Comparison of ENCODE assay signal across 14 cellular contexts in genomic region chr3:96449803-96450202, GRCh38.
A peak's percentile ranks its signal among the peaks of the same experiment; 100 is the strongest.
DNase-seq lines count a peak whose midpoint lies in the region; ATAC-seq, FAIRE-seq and TF ChIP-seq lines count a peak whose summit lies in the region.
"Had no signal": no experiment of that assay in that cellular context is flagged by ENCODE, and none has a peak within 500 bp of the region (broad histone marks: within the 10 kb centered on the region; RNA-seq: fewer than 3 reads in every experiment).

No MANE protein-coding gene starts in this region.

- no TSS peak for BruUV-seq in HepG2 (replicated peaks; lab: Mats Ljungman, UMichigan)

- H3K4me3 ChIP-seq in HepG2 (replicated peaks in 1 of 3; ENCODE audit: insufficient read depth in 1 of 3, low read depth in 2 of 3, low read length in 3 of 3), result no peak overlapping the region
- H3K4me3 ChIP-seq in right lobe of liver, result no peak overlapping the region
- H3K4me3 ChIP-seq: smooth muscle cell had no signal

- peak overlapping the region; percentile 21 for H3K4me2 ChIP-seq in HepG2 (ENCODE audit: low read depth, low read length)
- H3K4me2 ChIP-seq: smooth muscle cell had no signal

- TF ChIP-seq POLR2A in HepG2 (IDR thresholded peaks at IDR 0.05; ENCODE audit: insufficient read depth in 1 of 2, low read depth in 2 of 2, low read length in 2 of 2) (no peak), right lobe of liver (IDR thresholded peaks at IDR 0.05) (no peak)

- ATAC-seq in HepG2, result peak; percentile 99
- no peak for ATAC-seq in right lobe of liver
- no peak for ATAC-seq in GM21367 (IDR thresholded peaks at IDR 0.05; ENCODE audit: unreplicated experiment)
- ATAC-seq: activated T-cell treated with anti-CD3 and anti-CD28 coated beads, Interleukin-2, amount 50 U/mL, for 72 hours; T-helper 17 cell had no signal

- no peak for TF ChIP-seq CTCF in HepG2 (CRISPR knock-in tag; IDR thresholded peaks at IDR 0.05)
- no peak for TF ChIP-seq CTCF in right lobe of liver (IDR thresholded peaks at IDR 0.05)

- TF ChIP-seq RAD21 in HepG2 (CRISPR knock-in tag; IDR thresholded peaks at IDR 0.05), result no peak

- H3K4me1 ChIP-seq in HepG2 (ENCODE audit: insufficient read depth, low read length) (peaks cover 16% of the 10 kb centered on the region), right lobe of liver (no peaks in the 10 kb centered on the region)

- intact Hi-C loops in HepG2 (cut with micrococcal nuclease; ENCODE audit: unreplicated experiment) (no loop called here), right lobe of liver (cut with DNase I) (no loop called here)

- in situ Hi-C loops in HepG2 (cut with HindIII; ENCODE audit: extremely low pct_ligation_motif_present, low pct_unique_long_range_greater_than_20kb), result no loop called here

- H3K79me2 ChIP-seq in HepG2 (ENCODE audit: insufficient read depth, low read length), result no peaks in the 10 kb centered on the region

- CTCF ChIA-PET in HepG2 (lab: Yijun Ruan, JAX; ENCODE audit: low intra/inter-chr PET ratio, low total read pairs), result no interaction called here

- POLR2A ChIA-PET in HepG2 (lab: Yijun Ruan, JAX), result no interaction called here

- H2AFZ ChIP-seq in HepG2 (ENCODE audit: low read length), result no peak overlapping the region

- FAIRE-seq in HepG2 (lab: Jason Lieb, UNC), result peak; percentile 87
- FAIRE-seq: GM12892 had no signal

- H3K36me3 ChIP-seq in HepG2 (replicated peaks in 1 of 2; ENCODE audit: control insufficient read depth in 1 of 2, insufficient read depth in 2 of 2, low read length in 2 of 2), result no peaks in the 10 kb centered on the region
- H3K36me3 ChIP-seq in right lobe of liver, result no peaks in the 10 kb centered on the region

- TF ChIP-seq EP300 in HepG2 (IDR thresholded peaks at IDR 0.05; ENCODE audit: low read depth in 2 of 2, low read length in 2 of 2), result peak in 1 of 2 experiments; percentile 50; a peak in 1 of 4 replicates
- TF ChIP-seq EP300 in HepG2 (CRISPR knock-in tag; IDR thresholded peaks at IDR 0.05; ENCODE audit: borderline replicate concordance), result no peak

- no peaks in the 10 kb centered on the region for H4K20me1 ChIP-seq in HepG2 (ENCODE audit: insufficient read depth, low read length)

- no peaks in the 10 kb centered on the region for H3K27me3 ChIP-seq in HepG2 (ENCODE audit: control insufficient read depth in 1 of 2, insufficient read depth in 2 of 2, low read length in 2 of 2)
- H3K27me3 ChIP-seq in right lobe of liver, result no peaks in the 10 kb centered on the region

- DNase-seq in HepG2 (ENCODE audit: low spot score) (peak; percentile 61), right lobe of liver (no peak), NCI-H748 treated with DMSO at 0.1 percent for 48 hours (lab: John Stamatoyannopoulos, UW) (peak; percentile 79), iPS DF 19.7 (ENCODE audit: low read depth, low spot score) (peak; percentile 17), cerebellum (ENCODE audit: low spot score) (no peak), RPMI8226 (no peak)
- no peak for DNase-seq in stimulated activated naive CD4-positive, alpha-beta T cell (lab: John Stamatoyannopoulos, UW)
- DNase-seq: activated CD4-positive, alpha-beta T cell treated with anti-CD3 and anti-CD28 coated beads for 4 hours; activated T-cell treated with anti-CD3 and anti-CD28 coated beads, Interleukin-2, amount 50 U/mL, for 72 hours; NCI-H1694 treated with DMSO at 0.1 percent for 48 hours; T-helper 17 cell had no signal

- no peak overlapping the region for H3K9ac ChIP-seq in HepG2 (ENCODE audit: insufficient read depth, low read depth, low read length)

- H3K9me3 ChIP-seq in HepG2 (ENCODE audit: low read length) (no peaks in the 10 kb centered on the region), right lobe of liver (no peaks in the 10 kb centered on the region)

- no peak overlapping the region for H3K27ac ChIP-seq in HepG2 (ENCODE audit: extremely low read length, insufficient read depth, low read length)
- H3K27ac ChIP-seq in right lobe of liver, result no peak overlapping the region

- 0% methylated on average over 2 of the region's 4 CpGs for WGBS in HepG2 (ENCODE audit: low lambda C conversion rate)
- WGBS in right lobe of liver (ENCODE audit: insufficient coverage, low coverage, low lambda C conversion rate, missing lambda C conversion rate), result 11% methylated on average over 4 of the region's 4 CpGs

TF ChIP-seq in HepG2, 621 proteins besides CTCF, POLR2A, EP300 and RAD21 (continues in another document):
- TF ChIP-seq ETV5 (CRISPR knock-in tag; IDR thresholded peaks at IDR 0.05; ENCODE audit: borderline replicate concordance) (peak; percentile 33; the same call in 1 of the 2 replicates), MLLT10 (CRISPR knock-in tag; IDR thresholded peaks at IDR 0.05) (no peak), SIX4 (CRISPR knock-in tag; IDR thresholded peaks at IDR 0.05) (no peak), FOXA3 (CRISPR knock-in tag; IDR thresholded peaks at IDR 0.05) (0 out of 2 replicates have a peak, but pooled peaks have one; percentile 18), SMARCC2 (IDR thresholded peaks at IDR 0.05) (no peak), ZBTB7A (CRISPR knock-in tag; IDR thresholded peaks at IDR 0.05) (no peak), ARID5B (CRISPR knock-in tag; IDR thresholded peaks at IDR 0.05) (peak; percentile 79), GATAD2A (CRISPR knock-in tag; IDR thresholded peaks at IDR 0.05) (0 out of 2 replicates have a peak, but pooled peaks have one; percentile 22), ELF3 (CRISPR knock-in tag; IDR thresholded peaks at IDR 0.05) (0 out of 2 replicates have a peak, but pooled peaks have one; percentile 11), ZNF17 (CRISPR knock-in tag; IDR thresholded peaks at IDR 0.05) (no peak), GABPA (IDR thresholded peaks at IDR 0.05; ENCODE audit: low read depth, low read length) (no peak), GABPA (CRISPR knock-in tag; IDR thresholded peaks at IDR 0.05; ENCODE audit: low read depth) (peak; percentile 43)
- TF ChIP-seq, protein P1, sequence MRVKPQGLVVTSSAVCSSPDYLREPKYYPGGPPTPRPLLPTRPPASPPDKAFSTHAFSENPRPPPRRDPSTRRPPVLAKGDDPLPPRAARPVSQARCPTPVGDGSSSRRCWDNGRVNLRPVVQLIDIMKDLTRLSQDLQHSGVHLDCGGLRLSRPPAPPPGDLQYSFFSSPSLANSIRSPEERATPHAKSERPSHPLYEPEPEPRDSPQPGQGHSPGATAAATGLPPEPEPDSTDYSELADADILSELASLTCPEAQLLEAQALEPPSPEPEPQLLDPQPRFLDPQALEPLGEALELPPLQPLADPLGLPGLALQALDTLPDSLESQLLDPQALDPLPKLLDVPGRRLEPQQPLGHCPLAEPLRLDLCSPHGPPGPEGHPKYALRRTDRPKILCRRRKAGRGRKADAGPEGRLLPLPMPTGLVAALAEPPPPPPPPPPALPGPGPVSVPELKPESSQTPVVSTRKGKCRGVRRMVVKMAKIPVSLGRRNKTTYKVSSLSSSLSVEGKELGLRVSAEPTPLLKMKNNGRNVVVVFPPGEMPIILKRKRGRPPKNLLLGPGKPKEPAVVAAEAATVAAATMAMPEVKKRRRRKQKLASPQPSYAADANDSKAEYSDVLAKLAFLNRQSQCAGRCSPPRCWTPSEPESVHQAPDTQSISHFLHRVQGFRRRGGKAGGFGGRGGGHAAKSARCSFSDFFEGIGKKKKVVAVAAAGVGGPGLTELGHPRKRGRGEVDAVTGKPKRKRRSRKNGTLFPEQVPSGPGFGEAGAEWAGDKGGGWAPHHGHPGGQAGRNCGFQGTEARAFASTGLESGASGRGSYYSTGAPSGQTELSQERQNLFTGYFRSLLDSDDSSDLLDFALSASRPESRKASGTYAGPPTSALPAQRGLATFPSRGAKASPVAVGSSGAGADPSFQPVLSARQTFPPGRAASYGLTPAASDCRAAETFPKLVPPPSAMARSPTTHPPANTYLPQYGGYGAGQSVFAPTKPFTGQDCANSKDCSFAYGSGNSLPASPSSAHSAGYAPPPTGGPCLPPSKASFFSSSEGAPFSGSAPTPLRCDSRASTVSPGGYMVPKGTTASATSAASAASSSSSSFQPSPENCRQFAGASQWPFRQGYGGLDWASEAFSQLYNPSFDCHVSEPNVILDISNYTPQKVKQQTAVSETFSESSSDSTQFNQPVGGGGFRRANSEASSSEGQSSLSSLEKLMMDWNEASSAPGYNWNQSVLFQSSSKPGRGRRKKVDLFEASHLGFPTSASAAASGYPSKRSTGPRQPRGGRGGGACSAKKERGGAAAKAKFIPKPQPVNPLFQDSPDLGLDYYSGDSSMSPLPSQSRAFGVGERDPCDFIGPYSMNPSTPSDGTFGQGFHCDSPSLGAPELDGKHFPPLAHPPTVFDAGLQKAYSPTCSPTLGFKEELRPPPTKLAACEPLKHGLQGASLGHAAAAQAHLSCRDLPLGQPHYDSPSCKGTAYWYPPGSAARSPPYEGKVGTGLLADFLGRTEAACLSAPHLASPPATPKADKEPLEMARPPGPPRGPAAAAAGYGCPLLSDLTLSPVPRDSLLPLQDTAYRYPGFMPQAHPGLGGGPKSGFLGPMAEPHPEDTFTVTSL (CRISPR knock-in tag; IDR thresholded peaks at IDR 0.05; ENCODE audit: borderline replicate concordance), result peak; percentile 35; the same call in 1 of the 2 replicates

Comparison
In these comparisons a context has a peak if more than half of its experiments do, and no peak if none do; other contexts are left out.
1. DNase-seq: peak in HepG2 (single experiment), NCI-H748 treated with DMSO at 0.1 percent for 48 hours (single experiment) and iPS DF 19.7 (single experiment); none in right lobe of liver (0 of 3), cerebellum (single experiment), stimulated activated naive CD4-positive, alpha-beta T cell (0 of 6) and RPMI8226 (single experiment).